Comparison of ENCODE assay signal across 8 cellular contexts in the genomic region with DNA sequence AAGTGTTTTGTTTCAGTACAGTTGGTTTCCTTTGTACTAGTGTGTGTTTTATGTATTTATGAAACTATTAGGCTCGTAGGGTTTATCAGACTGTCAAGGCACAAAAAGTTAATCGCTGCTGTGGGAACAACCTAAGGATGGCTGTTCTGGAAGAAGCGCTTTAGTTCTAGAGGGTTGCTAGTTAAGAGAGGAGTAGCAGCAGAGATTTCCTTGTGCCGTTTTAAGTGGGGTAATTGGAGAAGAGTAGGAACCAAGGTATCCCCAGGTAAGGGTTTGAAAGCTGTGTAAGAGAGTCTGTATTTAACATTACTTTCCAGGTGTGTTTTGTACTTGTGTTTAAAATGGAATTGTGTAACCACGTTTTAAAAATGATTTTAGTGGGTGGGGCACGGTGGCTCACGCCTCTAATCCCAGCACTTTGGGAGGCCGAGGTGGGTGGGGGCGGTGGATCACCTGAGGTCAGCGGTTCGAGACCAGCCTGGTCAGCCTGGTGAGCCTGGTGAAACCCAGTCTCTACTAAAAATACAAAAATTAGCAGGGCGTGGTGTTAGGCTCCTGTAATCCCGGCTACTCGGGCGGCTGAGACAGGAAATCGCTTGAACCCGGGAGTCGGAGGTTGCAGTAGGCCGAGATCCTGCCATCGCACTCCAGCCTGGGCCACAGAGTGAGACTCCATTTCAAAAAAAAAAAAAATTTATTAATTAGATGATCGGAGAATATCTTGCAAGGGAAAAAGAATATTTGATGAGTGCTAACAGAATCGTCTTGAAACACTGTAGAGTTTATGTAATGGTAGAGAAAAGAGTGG. TPM values are rescaled to one million over a fixed set of nuclear protein-coding genes. Genes with fewer than 3 reads are reported as not detected.
DNase-seq lines count a peak whose midpoint lies in the region; ATAC-seq, FAIRE-seq and TF ChIP-seq lines count a peak whose summit lies in the region.

No MANE protein-coding gene starts in this region.

- H3K36me3 ChIP-seq in Panc1 (ENCODE audit: control insufficient read depth, insufficient read depth, low read length) = peaks cover under 1% of the 10 kb centered on the region; the same call in 1 of the 2 replicates
- H3K36me3 ChIP-seq in endothelial cell of umbilical vein (ENCODE audit: control insufficient read depth in 2 of 2, extremely low read depth in 1 of 2, insufficient read depth in 2 of 2, low read length in 2 of 2) = peaks cover 0 to 3% of the 10 kb centered on the region in 2 experiments

- peaks cover 34% of the 10 kb centered on the region for H4K20me1 ChIP-seq in endothelial cell of umbilical vein (replicated peaks; ENCODE audit: control insufficient read depth, extremely low read depth, insufficient read depth, low read length)

- peaks cover 34% of the 10 kb centered on the region for H3K4me1 ChIP-seq in Panc1 (ENCODE audit: control insufficient read depth, insufficient read depth, low read length)
- peaks cover 22% of the 10 kb centered on the region for H3K4me1 ChIP-seq in endothelial cell of umbilical vein (ENCODE audit: control insufficient read depth, extremely low read depth, insufficient read depth, low read length)

- FAIRE-seq in endothelial cell of umbilical vein (lab: Jason Lieb, UNC) = no peak

- TF ChIP-seq CTCF in Panc1 (IDR thresholded peaks at IDR 0.05) = no peak
- TF ChIP-seq CTCF in endothelial cell of umbilical vein (IDR thresholded peaks at IDR 0.05; ENCODE audit: extremely low read depth in 1 of 2, insufficient read depth in 1 of 2, low read depth in 1 of 2, low read length in 2 of 2) = no peak
- TF ChIP-seq CTCF in progenitor cell of endocrine pancreas (IDR thresholded peaks at IDR 0.05; ENCODE audit: unreplicated experiment) = no peak

- no peaks in the 10 kb centered on the region for H3K27me3 Mint-ChIP-seq in progenitor cell of endocrine pancreas

- peaks cover 74% of the 10 kb centered on the region for H3K79me2 ChIP-seq in endothelial cell of umbilical vein (ENCODE audit: control insufficient read depth, insufficient read depth, low read length)

- H2AFZ ChIP-seq in endothelial cell of umbilical vein (ENCODE audit: low read depth, low read length) = no peak overlapping the region

- H3K4me3 ChIP-seq in Panc1 (ENCODE audit: low read depth in 2 of 2, low read length in 2 of 2) (peak overlapping the region; percentile 90 to 97), endothelial cell of umbilical vein (replicated peaks in 1 of 3; ENCODE audit: insufficient read depth in 1 of 3, low read depth in 1 of 3, low read length in 3 of 3) (peak overlapping the region; percentile 83 to 97 (median 91))

- peak overlapping the region; percentile 100 for H3K27ac Mint-ChIP-seq in progenitor cell of endocrine pancreas

- no peak for TF ChIP-seq POLR2A in endothelial cell of umbilical vein (IDR thresholded peaks at IDR 0.05; ENCODE audit: low read depth, low read length)

- H3K27me3 ChIP-seq in Panc1 (ENCODE audit: control insufficient read depth, insufficient read depth, low read length) (no peaks in the 10 kb centered on the region), endothelial cell of umbilical vein (ENCODE audit: control insufficient read depth in 2 of 2, insufficient read depth in 2 of 2, low read length in 2 of 2) (no peaks in the 10 kb centered on the region)

- BruUV-seq in Panc1 (replicated peaks; lab: Mats Ljungman, UMichigan) (no TSS peak), endothelial cell of umbilical vein (replicated peaks; lab: Mats Ljungman, UMichigan) (no TSS peak)

- H3K27ac ChIP-seq in Panc1 (ENCODE audit: low read length) = peak overlapping the region; percentile 96
- no peak overlapping the region for H3K27ac ChIP-seq in endothelial cell of umbilical vein (ENCODE audit: insufficient read depth, low read depth, low read length)

- no peak for ATAC-seq in Panc1
- no peak for ATAC-seq in GM18498 (IDR thresholded peaks at IDR 0.05; ENCODE audit: unreplicated experiment)
- no peak for ATAC-seq in GM19467 (IDR thresholded peaks at IDR 0.05; ENCODE audit: unreplicated experiment)

- peak overlapping the region; percentile 100 for H3K4me3 Mint-ChIP-seq in progenitor cell of endocrine pancreas (ENCODE audit: low read depth)

- CTCF ChIA-PET in Panc1 (lab: Charles Lee) = interaction anchor here (0.7 kb wide), 1 partner anchor 49 kb away, joined by 3 read pairs; no protein-coding TSS in a partner anchor
- CTCF ChIA-PET in endothelial cell of umbilical vein (lab: Charles Lee) = interaction anchor here (0.9 kb wide), 1 partner anchor 15 kb away, joined by 3 read pairs; no protein-coding TSS in a partner anchor

- in situ Hi-C loops in Panc1 (cut with HindIII; ENCODE audit: low pct_unique_long_range_greater_than_20kb, low sequenced_read_pairs) = no loop called here

- POLR2A ChIA-PET in Panc1 (lab: Charles Lee) = no interaction called here
- POLR2A ChIA-PET in endothelial cell of umbilical vein (lab: Charles Lee) = no interaction called here

- H3K4me2 ChIP-seq in endothelial cell of umbilical vein (ENCODE audit: insufficient read depth, low read length) = peak overlapping the region; percentile 95

- peaks cover 3% of the 10 kb centered on the region for H3K36me3 Mint-ChIP-seq in progenitor cell of endocrine pancreas (ENCODE audit: insufficient read depth)

- H3K9ac ChIP-seq in endothelial cell of umbilical vein (replicated peaks; ENCODE audit: extremely low read depth, insufficient read depth, low read length) = peak overlapping the region; percentile 97

- H3K4me1 Mint-ChIP-seq in progenitor cell of endocrine pancreas (ENCODE audit: low read depth) = peaks cover 33% of the 10 kb centered on the region

- DNase-seq in ELF-1 (ENCODE audit: low read depth, low spot score) = peak; percentile 43
- no peak for DNase-seq in Panc1 (ENCODE audit: low read depth, low spot score)
- DNase-seq in endothelial cell of umbilical vein (ENCODE audit: low read depth, low spot score) = no peak
- no peak for DNase-seq in progenitor cell of endocrine pancreas (ENCODE audit: low spot score, unreplicated experiment)
- no peak for DNase-seq in MV-4-11 (lab: John Stamatoyannopoulos, UW)
- no peak for DNase-seq in activated CD4-positive, CD25-positive, alpha-beta regulatory T cell (lab: John Stamatoyannopoulos, UW)

- H3K9me3 ChIP-seq in Panc1 (ENCODE audit: control insufficient read depth, insufficient read depth, low read depth, low read length) = no peaks in the 10 kb centered on the region
- H3K9me3 ChIP-seq in endothelial cell of umbilical vein (replicated peaks; ENCODE audit: control insufficient read depth, insufficient read depth, low read length) = no peaks in the 10 kb centered on the region

- no peaks in the 10 kb centered on the region for H3K9me3 Mint-ChIP-seq in progenitor cell of endocrine pancreas (ENCODE audit: low read depth)

- intact Hi-C loops in Panc1 (cut with micrococcal nuclease; ENCODE audit: unreplicated experiment) (loop anchor here (10.0 kb wide), 1 partner anchor 121 kb away; no protein-coding TSS in a partner anchor), endothelial cell of umbilical vein (cut with micrococcal nuclease) (no loop called here)

- H3K9me1 ChIP-seq in endothelial cell of umbilical vein (replicated peaks; ENCODE audit: control insufficient read depth, extremely low read depth, insufficient read depth, low read length) = no peaks in the 10 kb centered on the region

- dilution Hi-C loops in endothelial cell of umbilical vein (cut with MboI; ENCODE audit: extremely low pct_ligation_motif_present, low sequenced_read_pairs) = no loop called here

TF ChIP-seq in endothelial cell of umbilical vein, 7 proteins besides CTCF, POLR2A, EP300 and RAD21:
- TF ChIP-seq MYC (IDR thresholded peaks at IDR 0.05; ENCODE audit: low read depth, low read length) (no peak), GATA2 (IDR thresholded peaks at IDR 0.05; ENCODE audit: insufficient read depth, insufficient read length, low read depth, low read length) (no peak), EZH2 (IDR thresholded peaks at IDR 0.05; ENCODE audit: borderline replicate concordance, low read depth, low read length, severe bottlenecking) (no peak), JUN (IDR thresholded peaks at IDR 0.05; ENCODE audit: borderline replicate concordance, insufficient read depth, insufficient read length, low read depth) (no peak), FOS (IDR thresholded peaks at IDR 0.05; ENCODE audit: borderline replicate concordance, insufficient read depth, low read length) (no peak), POLR2AphosphoS5 (IDR thresholded peaks at IDR 0.05; ENCODE audit: insufficient read depth, low read depth, low read length) (no peak)
- TF ChIP-seq, protein P1, sequence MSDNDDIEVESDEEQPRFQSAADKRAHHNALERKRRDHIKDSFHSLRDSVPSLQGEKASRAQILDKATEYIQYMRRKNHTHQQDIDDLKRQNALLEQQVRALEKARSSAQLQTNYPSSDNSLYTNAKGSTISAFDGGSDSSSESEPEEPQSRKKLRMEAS (IDR thresholded peaks at IDR 0.05; ENCODE audit: insufficient read depth, insufficient read length) = no peak
TF ChIP-seq in endothelial cell of umbilical vein: peak in this region for 0.

RNA-seq across cellular contexts. Expression of a gene that starts 2.6 kb away (rescaled TPM):
- total RNA-seq in Panc1 (2021; ENCODE audit: unreplicated experiment) = 360 TPM
- 283 TPM for polyA plus RNA-seq in Panc1 (2012; ENCODE audit: insufficient read length)
- 404 and 417 TPM in 2 replicates for total RNA-seq in endothelial cell of umbilical vein
- polyA plus RNA-seq in endothelial cell of umbilical vein = 135 and 164 TPM in 2 replicates
- polyA plus RNA-seq in endothelial cell of umbilical vein (2011; cell fraction: cytosol; rRNA removed) = 234 and 265 TPM in 2 replicates
- polyA plus RNA-seq in endothelial cell of umbilical vein (2011; cell fraction: nucleus; rRNA removed) = 123 and 153 TPM in 2 replicates
- 283 and 350 TPM in 2 replicates for polyA plus RNA-seq in endothelial cell of umbilical vein (2012)
- 82.5 and 86.5 TPM in 2 replicates for polyA minus RNA-seq in endothelial cell of umbilical vein
- polyA minus RNA-seq in endothelial cell of umbilical vein (2011; cell fraction: cytosol; rRNA and poly(A)+ RNA removed) = 82.4 TPM
- polyA minus RNA-seq in endothelial cell of umbilical vein (2011; cell fraction: nucleus; rRNA and poly(A)+ RNA removed) = 108 and 150 TPM in 2 replicates
- 438 and 447 TPM in 2 replicates for total RNA-seq in progenitor cell of endocrine pancreas
